ENCODE assay signal across 22 cellular contexts in the genomic region with DNA sequence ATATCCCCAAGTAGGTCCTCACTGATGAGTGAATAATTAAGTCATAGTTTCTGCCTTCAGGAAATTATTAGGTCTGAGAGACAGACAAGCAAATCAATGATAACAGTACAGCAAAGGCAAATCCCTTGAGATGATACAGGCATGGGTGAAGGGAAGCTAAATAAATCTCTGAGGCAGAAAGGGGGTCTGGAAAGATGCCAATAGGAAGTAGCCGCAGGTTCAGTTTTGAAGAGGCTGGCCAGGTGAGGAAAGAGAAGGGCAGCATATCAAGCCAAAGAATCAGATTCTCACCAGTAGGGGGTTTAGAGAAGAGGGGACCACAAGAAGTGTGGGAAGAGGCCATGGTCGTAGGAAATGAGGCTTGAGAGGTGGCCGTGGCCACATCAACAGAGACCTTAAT.
DNase-seq lines count a peak whose midpoint lies in the region; ATAC-seq and TF ChIP-seq lines count a peak whose summit lies in the region.
"Had no signal": no experiment of that assay in that cellular context is flagged by ENCODE, and none has a peak within 500 bp of the region (broad histone marks: within the 10 kb centered on the region; RNA-seq: fewer than 3 reads in every experiment).

No MANE protein-coding gene starts in this region.

- TF ChIP-seq EP300 in tibial nerve (IDR thresholded peaks at IDR 0.05), result no peak

- intact Hi-C loops in OCI-LY7 (cut with micrococcal nuclease; ENCODE audit: unreplicated experiment), result loop anchor here (10.0 kb wide), 1 partner anchor 222 kb away; no protein-coding TSS in a partner anchor

- H3K9me3 Mint-ChIP-seq in H9, result no peaks in the 10 kb centered on the region
- H3K9me3 Mint-ChIP-seq in nephron, result no peaks in the 10 kb centered on the region
- H3K9me3 Mint-ChIP-seq: CD4-positive, CD25-positive, alpha-beta regulatory T cell had no signal

- CTCF ChIA-PET in OCI-LY7 (lab: Charles Lee; ENCODE audit: unreplicated experiment), result no interaction called here

- H3K18ac ChIP-seq in H9 (ENCODE audit: insufficient read length, low read depth, low read length), result no peak overlapping the region

- H3K27ac ChIP-seq in BLaER1 (no peak overlapping the region), H9 (ENCODE audit: insufficient read length, low read depth, low read length) (no peak overlapping the region), OCI-LY7 (ENCODE audit: low read depth, low read length, poor library complexity, severe bottlenecking) (no peak overlapping the region), tibial nerve (no peak overlapping the region)

- no peak for TF ChIP-seq POLR2A in tibial nerve (IDR thresholded peaks at IDR 0.05)

- H2AFZ ChIP-seq in H9 (ENCODE audit: low read length) (no peak overlapping the region), OCI-LY7 (ENCODE audit: low read length) (no peak overlapping the region)

- no peak overlapping the region for H2BK15ac ChIP-seq in H9 (ENCODE audit: low read depth, low read length)

- H3K27ac Mint-ChIP-seq in H9 (no peak overlapping the region), nephron (peak overlapping the region; percentile 33 to 72 (median 44))
- H3K27ac Mint-ChIP-seq: T-helper 17 cell had no signal

- H3K56ac ChIP-seq in H9 (ENCODE audit: insufficient read length, low read depth, low read length), result no peak overlapping the region

- H2BK5ac ChIP-seq in H9 (ENCODE audit: insufficient read length, low read length), result no peak overlapping the region

- no peak overlapping the region for H2AK5ac ChIP-seq in H9 (ENCODE audit: insufficient read length, low read length)

- H3K36me3 ChIP-seq in BLaER1, result peaks cover 35% of the 10 kb centered on the region
- H3K36me3 ChIP-seq in OCI-LY7 (ENCODE audit: insufficient read depth, low read length), result 0 out of 2 replicates have a peak, but pooled peaks cover 11% of the 10 kb centered on the region
- peaks cover 0 to 12% (median 0%) of the 10 kb centered on the region in 3 donors for H3K36me3 ChIP-seq in tibial nerve

- H3K9me2 ChIP-seq in OCI-LY7 (ENCODE audit: insufficient read depth, low read length), result no peaks in the 10 kb centered on the region

- no peak for ATAC-seq in SK-N-SH treated with all-trans-retinoic acid at 6 μM for 48 hours
- ATAC-seq: HepG2, T-helper 17 cell had no signal

- no peak overlapping the region for H4K91ac ChIP-seq in H9 (ENCODE audit: insufficient read length, low read depth, low read length)

- no peak overlapping the region for H3K4me3 Mint-ChIP-seq in H9
- H3K4me3 Mint-ChIP-seq in nephron, result no peak overlapping the region
- H3K4me3 Mint-ChIP-seq: CD4-positive, CD25-positive, alpha-beta regulatory T cell; T-helper 17 cell had no signal

- H3T11ph ChIP-seq in H9 (ENCODE audit: low read length), result no peak overlapping the region

- POLR2A ChIA-PET in OCI-LY7 (lab: Charles Lee), result interaction anchor here (1.1 kb wide), 1 partner anchor 329 kb away, joined by 3 read pairs; no protein-coding TSS in a partner anchor

- H3K79me2 ChIP-seq in H9 (ENCODE audit: insufficient read depth, low read length), result peaks cover 6% of the 10 kb centered on the region; the same call in 1 of the 2 replicates
- H3K79me2 ChIP-seq in OCI-LY7 (ENCODE audit: insufficient read depth, low read depth, low read length), result no peaks in the 10 kb centered on the region

- WGBS in H9 (ENCODE audit: extremely low coverage, insufficient read length, low lambda C conversion rate), result no CpG with 5 or more reads among the region's 3 CpGs
- 58 to 72% methylated on average over 3 of the region's 3 CpGs for WGBS in tibial nerve, 2 donors

- no peak overlapping the region for H2BK12ac ChIP-seq in H9 (ENCODE audit: insufficient read length, low read depth, low read length)

- no peak for DNase-seq in H9
- DNase-seq in OCI-LY7 (ENCODE audit: low spot score), result no peak
- no peak for DNase-seq in NCI-H1930 (lab: John Stamatoyannopoulos, UW)
- no peak for DNase-seq in tibial nerve (ENCODE audit: low spot score in 2 of 2)
- no peak for DNase-seq in activated CD4-positive, CD25-positive, alpha-beta regulatory T cell treated with anti-CD3 and anti-CD28 coated beads, Interleukin-2, amount 50 U/mL, for 72 hours
- DNase-seq: ACHN; AML-193; Caco-2; CD4-positive, CD25-positive, alpha-beta regulatory T cell; DMS53; HCEC 1CT; MM.1S; NCI-H1105; NCI-H1694; NCI-H510A treated with DMSO at 0.1 percent for 48 hours; OCI-M1; SIG-M5; T-helper 17 cell had no signal

- H3K4me1 ChIP-seq in BLaER1, result peaks cover 12% of the 10 kb centered on the region
- H3K4me1 ChIP-seq in H9 (ENCODE audit: insufficient read depth, low read length), result no peaks in the 10 kb centered on the region; the same call in 1 of the 2 replicates
- no peaks in the 10 kb centered on the region for H3K4me1 ChIP-seq in OCI-LY7 (ENCODE audit: insufficient read depth, low read length, poor library complexity, severe bottlenecking)
- H3K4me1 ChIP-seq in tibial nerve, result peaks cover 0 to 20% (median 4%) of the 10 kb centered on the region in 4 donors
- H3K4me1 ChIP-seq: Caco-2 had no signal

- no peak overlapping the region for H4K5ac ChIP-seq in H9 (ENCODE audit: insufficient read length, low read depth, low read length)

- H3K27me3 ChIP-seq in BLaER1, result no peaks in the 10 kb centered on the region
- H3K27me3 ChIP-seq in H9 (ENCODE audit: insufficient read depth, low read length), result no peaks in the 10 kb centered on the region
- no peaks in the 10 kb centered on the region for H3K27me3 ChIP-seq in tibial nerve

- peaks cover 73% of the 10 kb centered on the region for H4K20me1 ChIP-seq in BLaER1
- no peaks in the 10 kb centered on the region for H4K20me1 ChIP-seq in H9 (ENCODE audit: control insufficient read depth, insufficient read depth, insufficient read length)
- H4K20me1 ChIP-seq in OCI-LY7 (ENCODE audit: insufficient read depth, low read length), result 0 out of 2 replicates have a peak, but pooled peaks cover 8% of the 10 kb centered on the region

- H4K8ac ChIP-seq in H9 (replicated peaks; ENCODE audit: insufficient read length, low read depth, low read length), result no peak overlapping the region

- H3K4me1 Mint-ChIP-seq in H9, result peaks cover 16 to 22% of the 10 kb centered on the region in 2 experiments
- peaks cover 32% of the 10 kb centered on the region for H3K4me1 Mint-ChIP-seq in nephron
- H3K4me1 Mint-ChIP-seq: T-helper 17 cell had no signal

- H3K9ac ChIP-seq in BLaER1 (no peak overlapping the region), H9 (ENCODE audit: extremely low read depth, insufficient read length, low read length) (no peak overlapping the region)

- H3K14ac ChIP-seq in H9 (ENCODE audit: insufficient read depth, low read length), result no peak overlapping the region

- H3K9me3 ChIP-seq in BLaER1 (no peaks in the 10 kb centered on the region), H9 (ENCODE audit: control insufficient read depth, low read depth, low read length) (no peaks in the 10 kb centered on the region), OCI-LY7 (ENCODE audit: low read length) (no peaks in the 10 kb centered on the region), tibial nerve (no peaks in the 10 kb centered on the region)
- H3K9me3 ChIP-seq: Caco-2 had no signal

- H3K4me2 ChIP-seq in BLaER1 (peak overlapping the region; percentile 13; the same call in 1 of the 2 replicates), H9 (ENCODE audit: insufficient read depth, insufficient read length, low read length) (no peak overlapping the region), OCI-LY7 (ENCODE audit: low read length) (no peak overlapping the region)

- no TSS peak for BruUV-seq in OCI-LY7 (replicated peaks; lab: Mats Ljungman, UMichigan)

- H3K4me3 ChIP-seq in BLaER1 (no peak overlapping the region), OCI-LY7 (ENCODE audit: low read depth, low read length, poor library complexity, severe bottlenecking) (no peak overlapping the region), tibial nerve (no peak overlapping the region)

- no peak overlapping the region for H2BK120ac ChIP-seq in H9 (ENCODE audit: low read depth, low read length, poor library complexity, severe bottlenecking)

- H3K23ac ChIP-seq in H9 (ENCODE audit: insufficient read length, low read depth, low read length), result no peak overlapping the region

- peaks cover 11 to 16% (median 11%) of the 10 kb centered on the region in 3 experiments for H3K36me3 Mint-ChIP-seq in H9 (ENCODE audit: insufficient read depth in 1 of 3, low read depth in 3 of 3)
- H3K36me3 Mint-ChIP-seq in nephron (ENCODE audit: low read depth), result peaks cover 35% of the 10 kb centered on the region

- no peak overlapping the region for H3K4ac ChIP-seq in H9 (ENCODE audit: low read depth, low read length)

- no peaks in the 10 kb centered on the region for H3K23me2 ChIP-seq in H9 (ENCODE audit: insufficient read length, low read depth, low read length, poor library complexity, severe bottlenecking)

- H3K27me3 Mint-ChIP-seq in H9 (ENCODE audit: low read depth) (no peaks in the 10 kb centered on the region; the same call in 1 of the 2 replicates), nephron (ENCODE audit: low read depth) (no peaks in the 10 kb centered on the region)
- H3K27me3 Mint-ChIP-seq: CD4-positive, CD25-positive, alpha-beta regulatory T cell; T-helper 17 cell had no signal

- H2BK20ac ChIP-seq in H9 (ENCODE audit: low read depth, low read length, poor library complexity, severe bottlenecking), result no peak overlapping the region

- TF ChIP-seq CTCF in H9 (conservative IDR thresholded peaks at IDR 0.05), result peak; percentile 34; the same call in 1 of the 3 replicates
- TF ChIP-seq CTCF in OCI-LY7 (conservative IDR thresholded peaks at IDR 0.05; ENCODE audit: low read length), result peak; percentile 32; the same call in 1 of the 2 replicates
- no peak for TF ChIP-seq CTCF in nephron (IDR thresholded peaks at IDR 0.05; ENCODE audit: unreplicated experiment in 3 of 3)
- TF ChIP-seq CTCF in tibial nerve (IDR thresholded peaks at IDR 0.05), result no peak

- peaks cover under 1% of the 10 kb centered on the region for H3K79me1 ChIP-seq in H9 (ENCODE audit: insufficient read depth, low read depth, low read length, poor library complexity, severe bottlenecking)

TF ChIP-seq in SK-N-SH treated with all-trans-retinoic acid at 6 μM for 48 hours, 23 proteins besides CTCF, POLR2A, EP300 and RAD21 (continues in another document):
- TF ChIP-seq ESRRG (CRISPR knock-in tag; IDR thresholded peaks at IDR 0.05), result no peak
- no peak for TF ChIP-seq ARNTL (CRISPR knock-in tag; IDR thresholded peaks at IDR 0.05; ENCODE audit: borderline replicate concordance, low read depth)
- TF ChIP-seq BACH2 (CRISPR knock-in tag; IDR thresholded peaks at IDR 0.05; ENCODE audit: borderline replicate concordance), result no peak

Comparison
In these comparisons a context has a peak if more than half of its experiments do, and no peak if none do; other contexts are left out.
1. H3K27ac Mint-ChIP-seq: peak in nephron (3 of 3); none in H9 (0 of 3).
2. CTCF ChIP-seq: peak in H9 (single experiment) and OCI-LY7 (single experiment); none in nephron (0 of 3) and tibial nerve (0 of 5).